In genomic region chr1:232769718-232770117, GRCh38 we compare ENCODE assay signal across 17 cellular contexts.
"Had no signal": no experiment of that assay in that cellular context is flagged by ENCODE, and none has a peak within 500 bp of the region (broad histone marks: within the 10 kb centered on the region; RNA-seq: fewer than 3 reads in every experiment).

No MANE protein-coding gene starts in this region.

- H3K4me3 ChIP-seq: ascending aorta, hepatocyte, lower lobe of right lung, thyroid gland had no signal

- DNase-seq: activated CD4-positive, alpha-beta T cell treated with anti-CD3 and anti-CD28 coated beads, Interleukin-2, amount 50 U/mL, for 1 hour; activated CD4-positive, CD25-positive, alpha-beta regulatory T cell treated with anti-CD3 and anti-CD28 coated beads, Interleukin-2, amount 50 U/mL, for 72 hours; activated CD8-positive, alpha-beta memory T cell treated with anti-CD3 and anti-CD28 coated beads, Interleukin-2, amount 50 U/mL, for 4 hours; activated naive CD4-positive, alpha-beta T cell treated with anti-CD3 and anti-CD28 coated beads for 36 hours; activated T-cell treated with anti-CD3 and anti-CD28 coated beads, Interleukin-2, amount 50 U/mL, for 4 hours; effector CD4-positive, alpha-beta T cell; islet precursor cell; lower lobe of right lung; occipital lobe; posterior cingulate gyrus; stimulated activated CD4-positive, alpha-beta T cell treated with anti-CD3 and anti-CD28 coated beads, Interleukin-2, amount 100 ng/mL, for 24 hours; stimulated activated naive CD4-positive, alpha-beta T cell treated with Interleukin-2 at 50 U/mL for 16 hours; thyroid gland had no signal

- H3K36me3 ChIP-seq: ascending aorta, lower lobe of right lung, thyroid gland had no signal

- H3K27me3 ChIP-seq: ascending aorta, hepatocyte, thyroid gland had no signal

- H3K27ac Mint-ChIP-seq: activated naive CD4-positive, alpha-beta T cell treated with anti-CD3 and anti-CD28 coated beads for 36 hours; natural killer cell treated with Interleukin-12 subunit alpha and Interleukin-12 subunit beta and Interleukin-15 and Interleukin-18, amount 100 ng/mL, for 72 hours had no signal

- H3K4me3 Mint-ChIP-seq: activated naive CD4-positive, alpha-beta T cell treated with anti-CD3 and anti-CD28 coated beads for 36 hours; activated T-cell treated with anti-CD3 and anti-CD28 coated beads, Interleukin-2, amount 50 U/mL, for 4 hours; natural killer cell treated with Interleukin-12 subunit alpha and Interleukin-12 subunit beta and Interleukin-15 and Interleukin-18, amount 100 ng/mL, for 72 hours had no signal

- H3K36me3 Mint-ChIP-seq: natural killer cell treated with Interleukin-12 subunit alpha and Interleukin-12 subunit beta and Interleukin-15 and Interleukin-18, amount 100 ng/mL, for 72 hours had no signal

- H3K9me3 ChIP-seq: ascending aorta, lower lobe of right lung, thyroid gland had no signal

- H3K27ac ChIP-seq: ascending aorta, hepatocyte, lower lobe of right lung, thyroid gland had no signal

- H3K9me3 Mint-ChIP-seq: activated naive CD4-positive, alpha-beta T cell treated with anti-CD3 and anti-CD28 coated beads for 36 hours; activated T-cell treated with anti-CD3 and anti-CD28 coated beads, Interleukin-2, amount 50 U/mL, for 4 hours; natural killer cell treated with Interleukin-12 subunit alpha and Interleukin-12 subunit beta and Interleukin-15 and Interleukin-18, amount 100 ng/mL, for 72 hours had no signal

- ATAC-seq: activated T-cell treated with anti-CD3 and anti-CD28 coated beads, Interleukin-2, amount 50 U/mL, for 4 hours; esophagus mucosa; lower lobe of right lung; natural killer cell treated with Interleukin-12 subunit alpha and Interleukin-12 subunit beta and Interleukin-15 and Interleukin-18, amount 100 ng/mL, for 72 hours had no signal
